Comparison of ENCODE assay signal across 8 cellular contexts in the genomic region with DNA sequence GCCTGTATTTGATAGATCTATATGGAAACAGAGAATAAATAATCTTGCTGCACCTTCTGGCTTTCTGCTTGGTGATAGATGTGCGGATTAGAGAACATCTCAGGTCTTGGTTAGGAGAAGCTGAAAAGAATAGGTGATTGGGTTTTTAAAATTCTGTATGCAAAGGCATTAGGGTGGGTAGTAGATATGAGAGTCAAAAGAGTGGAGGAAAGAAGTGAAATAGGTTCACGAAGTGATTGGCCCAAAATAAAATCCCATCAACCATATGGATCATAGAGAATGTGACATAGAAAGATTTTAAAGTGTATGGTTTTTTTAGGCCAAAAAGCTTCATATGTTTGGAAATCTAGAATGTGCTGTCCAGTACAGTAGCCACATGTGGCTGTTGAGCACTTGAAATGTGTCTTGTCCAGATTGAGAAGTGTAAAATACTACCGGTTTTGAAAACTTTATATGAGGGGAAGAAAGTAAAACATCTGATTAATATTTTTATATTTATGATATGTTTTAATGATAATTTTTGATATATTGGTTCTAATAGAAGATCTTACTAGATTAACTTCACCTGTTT. TPM values are rescaled to one million over a fixed set of nuclear protein-coding genes. Genes with fewer than 3 reads are reported as not detected.
A peak's percentile ranks its signal among the peaks of the same experiment; 100 is the strongest.
DNase-seq lines count a peak whose midpoint lies in the region; ATAC-seq and TF ChIP-seq lines count a peak whose summit lies in the region.

No MANE protein-coding gene starts in this region.

- H3K36me3 ChIP-seq in heart left ventricle (no peaks in the 10 kb centered on the region), vagina (no peaks in the 10 kb centered on the region), adrenal gland (replicated peaks in 1 of 2) (no peaks in the 10 kb centered on the region)

- H3K4me3 ChIP-seq in heart left ventricle: peak overlapping the region; percentile 66 to 93 (median 84)
- peak overlapping the region; percentile 91 for H3K4me3 ChIP-seq in astrocyte of the spinal cord (ENCODE audit: low read depth, low read length)
- H3K4me3 ChIP-seq in mononuclear cell (ENCODE audit: low read length): peak overlapping the region; percentile 95
- peak overlapping the region; percentile 74 to 94 for H3K4me3 ChIP-seq in vagina
- H3K4me3 ChIP-seq in adrenal gland: peak overlapping the region in 1 of 4 donors; percentile 71

- H3K4me1 ChIP-seq in heart left ventricle (peaks cover 11 to 76% (median 59%) of the 10 kb centered on the region in 12 donors), mononuclear cell (ENCODE audit: insufficient read depth, low read length) (peaks cover 39% of the 10 kb centered on the region), vagina (peaks cover 61% of the 10 kb centered on the region), adrenal gland (replicated peaks in 1 of 2) (peaks cover 13 to 69% of the 10 kb centered on the region in 2 donors)

- TF ChIP-seq CTCF in heart left ventricle (IDR thresholded peaks at IDR 0.05) (no peak), astrocyte of the spinal cord (IDR thresholded peaks at IDR 0.05; ENCODE audit: low read depth, low read length) (no peak), vagina (IDR thresholded peaks at IDR 0.05) (no peak), adrenal gland (IDR thresholded peaks at IDR 0.05) (no peak)

- in situ Hi-C loops in astrocyte of the spinal cord (cut with HindIII; ENCODE audit: low sequenced_read_pairs): no loop called here

- 34 to 47% (median 42%) methylated on average over 3 of the region's 3 CpGs for WGBS in heart left ventricle, 4 donors
- 67 to 70% (median 69%) methylated on average over 3 of the region's 3 CpGs for WGBS in adrenal gland, 4 donors

- DNase-seq in heart left ventricle (no peak), Right ventricle myocardium inferior (ENCODE audit: missing footprints) (no peak), astrocyte of the spinal cord (ENCODE audit: low read depth, low spot score) (no peak), vagina (ENCODE audit: extremely low spot score in 2 of 2) (no peak), adrenal gland (no peak), LoVo (ENCODE audit: low spot score) (no peak)

- intact Hi-C loops in heart left ventricle (cut with DNase I): loop anchor here in 3 of 10 donors (5.0 to 10.0 kb wide), 3 partner anchors 131 to 171 kb away; no protein-coding TSS in a partner anchor
- intact Hi-C loops in Right ventricle myocardium inferior (cut with DNase I): loop anchor here (10.0 kb wide), 1 partner anchor 133 kb away; no protein-coding TSS in a partner anchor
- intact Hi-C loops in vagina (cut with DNase I): no loop called here
- intact Hi-C loops in adrenal gland (cut with DNase I): no loop called here

- TF ChIP-seq POLR2A in heart left ventricle (IDR thresholded peaks at IDR 0.05): no peak
- TF ChIP-seq POLR2A in vagina (IDR thresholded peaks at IDR 0.05): no peak
- no peak for TF ChIP-seq POLR2A in adrenal gland (IDR thresholded peaks at IDR 0.05)

- no peaks in the 10 kb centered on the region for H3K9me3 ChIP-seq in heart left ventricle
- H3K9me3 ChIP-seq in mononuclear cell (ENCODE audit: low read depth, low read length): no peaks in the 10 kb centered on the region
- no peaks in the 10 kb centered on the region for H3K9me3 ChIP-seq in vagina
- H3K9me3 ChIP-seq in adrenal gland (replicated peaks in 1 of 3): no peaks in the 10 kb centered on the region

- ATAC-seq in heart left ventricle (no peak), Right ventricle myocardium inferior (no peak), HG02763 (IDR thresholded peaks at IDR 0.05; ENCODE audit: unreplicated experiment) (no peak)

- H3K27me3 ChIP-seq in heart left ventricle (no peaks in the 10 kb centered on the region), mononuclear cell (ENCODE audit: insufficient read depth, low read length) (no peaks in the 10 kb centered on the region), vagina (no peaks in the 10 kb centered on the region), adrenal gland (no peaks in the 10 kb centered on the region)

- H3K27ac ChIP-seq in heart left ventricle (peak overlapping the region in 11 of 12 donors; percentile 92 to 100 (median 99)), vagina (peak overlapping the region; percentile 98), adrenal gland (peak overlapping the region in 2 of 5 donors; percentile 4 to 98)

RNA-seq across cellular contexts. Expression of gene MBNL1, which starts 2.8 kb away (rescaled TPM):
- 100 to 1,000 TPM; 156 to 416 (median 193) TPM for total RNA-seq in heart left ventricle
- 10 to 100 TPM; 46.8 to 64.7 TPM for polyA plus RNA-seq in heart left ventricle
- total RNA-seq in Right ventricle myocardium inferior: 180 TPM
- 929 TPM for total RNA-seq in mononuclear cell
- 311 TPM for total RNA-seq in vagina
- total RNA-seq in adrenal gland: 100 to 1,000 TPM in 6 of 8 donors, 10 to 100 TPM in 2; 85.5 to 252 (median 149) TPM
- polyA plus RNA-seq in adrenal gland: 10 to 100 TPM; 30.6 to 63.8 (median 36.2) TPM
